8 cellular contexts compared by ENCODE assay signal in the genomic region with DNA sequence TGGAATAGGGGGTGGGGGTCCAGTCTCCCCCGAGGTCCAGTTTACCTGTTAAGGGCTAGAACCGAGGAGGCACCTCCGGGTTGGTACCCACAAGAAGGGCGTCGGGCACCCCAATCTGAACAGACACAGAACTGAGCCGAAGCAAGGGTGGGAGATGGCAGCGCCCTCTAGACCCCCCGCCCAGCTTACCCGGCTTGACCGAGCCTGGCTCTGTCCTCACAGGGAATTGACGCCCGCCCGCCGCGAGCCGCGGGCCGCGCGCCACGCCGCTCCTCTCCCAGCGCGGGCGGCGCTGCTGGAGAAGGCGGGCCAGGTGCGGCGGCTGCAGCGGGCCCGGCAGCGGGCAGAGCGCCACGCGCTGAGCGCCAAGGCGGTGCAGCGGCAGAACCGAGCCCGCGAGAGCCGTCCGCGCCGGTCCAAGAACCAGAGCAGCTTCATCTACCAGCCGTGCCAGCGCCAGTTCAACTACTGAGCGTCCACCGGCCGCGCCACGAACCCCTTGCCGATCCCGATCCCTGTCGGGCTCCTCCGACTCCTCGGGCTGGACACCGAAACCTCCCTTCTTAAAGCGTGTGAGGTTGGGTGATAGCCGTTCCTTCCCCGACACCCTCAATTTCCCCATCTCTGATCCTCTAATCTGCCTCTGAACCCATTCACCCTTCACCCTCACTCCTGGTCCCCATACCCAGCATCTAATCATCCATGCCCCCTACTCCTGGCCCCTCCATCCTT. TPM values are rescaled to one million over a fixed set of nuclear protein-coding genes. Genes with fewer than 3 reads are reported as not detected.
DNase-seq lines count a peak whose midpoint lies in the region; ATAC-seq and TF ChIP-seq lines count a peak whose summit lies in the region.

No MANE protein-coding gene starts in this region.

- H3K36me3 Mint-ChIP-seq in GM23338 (ENCODE audit: low read depth) (no peaks in the 10 kb centered on the region), endothelial cell (ENCODE audit: low read depth, unreplicated experiment) (peaks cover 41% of the 10 kb centered on the region)

- H3K4me2 ChIP-seq in GM23338 = peak overlapping the region; percentile 95

- no peaks in the 10 kb centered on the region for H3K9me2 ChIP-seq in GM23338 (ENCODE audit: insufficient read depth)

- H3K4me3 ChIP-seq in GM23338 = peak overlapping the region; percentile 94

- peak; percentile 58 for DNase-seq in activated T-cell treated with anti-CD3 and anti-CD28 coated beads for 1 hour (ENCODE audit: low read depth)
- DNase-seq in activated T-cell treated with anti-CD3 and anti-CD28 coated beads, Interleukin-2, amount 50 U/mL, for 1 hour = no peak
- peak; percentile 68 for DNase-seq in GM23338 (ENCODE audit: low spot score)
- DNase-seq in LoVo (ENCODE audit: low spot score) = peak; percentile 83
- DNase-seq in T-helper 2 cell = peak in 3 of 5 experiments; percentile 21 to 63 (median 57)
- peak; percentile 40 for DNase-seq in endothelial cell (ENCODE audit: low spot score)
- DNase-seq in middle frontal gyrus (ENCODE audit: extremely low spot score, low spot score) = peak; percentile 68
- peak; percentile 33 for DNase-seq in stromal cell of bone marrow (ENCODE audit: low read depth)

- TF ChIP-seq CTCF in GM23338 (conservative IDR thresholded peaks at IDR 0.05; ENCODE audit: low read depth in 2 of 2) = peak; percentile 19 to 48; a peak in 2 of 4 replicates
- TF ChIP-seq CTCF in endothelial cell (IDR thresholded peaks at IDR 0.05; ENCODE audit: unreplicated experiment) = no peak

- H3K4me3 Mint-ChIP-seq in GM23338 (peak overlapping the region; percentile 83), endothelial cell (ENCODE audit: unreplicated experiment) (peak overlapping the region; percentile 76)

- no peak overlapping the region for H3K27ac Mint-ChIP-seq in GM23338
- peak overlapping the region; percentile 13 for H3K27ac Mint-ChIP-seq in endothelial cell (ENCODE audit: unreplicated experiment)

- no peaks in the 10 kb centered on the region for H4K20me1 ChIP-seq in GM23338 (replicated peaks; ENCODE audit: insufficient read depth)

- H3K27me3 ChIP-seq in GM23338 (ENCODE audit: insufficient read depth) = peaks cover 25% of the 10 kb centered on the region

- no peak overlapping the region for H3K27ac ChIP-seq in GM23338 (ENCODE audit: low read depth)

- H3K79me2 ChIP-seq in GM23338 (replicated peaks; ENCODE audit: insufficient read depth) = no peaks in the 10 kb centered on the region

- no peaks in the 10 kb centered on the region for H3K36me3 ChIP-seq in GM23338 (ENCODE audit: insufficient read depth)

- H3F3A ChIP-seq in GM23338 (replicated peaks; ENCODE audit: low read depth) = 0 out of 2 replicates have a peak, but pooled peaks cover 10% of the 10 kb centered on the region

- H3K9me3 Mint-ChIP-seq in GM23338 (no peaks in the 10 kb centered on the region; the same call in 2 of the 3 replicates), endothelial cell (ENCODE audit: unreplicated experiment) (no peaks in the 10 kb centered on the region)

- H3K27me3 Mint-ChIP-seq in GM23338 (ENCODE audit: insufficient read depth, low read depth, poor library complexity) = peaks cover 33% of the 10 kb centered on the region
- peaks cover 9% of the 10 kb centered on the region for H3K27me3 Mint-ChIP-seq in endothelial cell (ENCODE audit: unreplicated experiment)

- peak; percentile 47 for ATAC-seq in GM23338

- H2AFZ ChIP-seq in GM23338 = peak overlapping the region; percentile 99

- peaks cover 15% of the 10 kb centered on the region; the same call in 1 of the 2 replicates for H3K4me1 ChIP-seq in GM23338 (ENCODE audit: insufficient read depth)

- H3K4me1 Mint-ChIP-seq in GM23338 = peaks cover 12% of the 10 kb centered on the region
- peaks cover 39% of the 10 kb centered on the region for H3K4me1 Mint-ChIP-seq in endothelial cell (ENCODE audit: unreplicated experiment)

TF ChIP-seq in GM23338, 12 proteins besides CTCF, POLR2A, EP300 and RAD21 (continues in another document):
- TF ChIP-seq, protein P1, sequence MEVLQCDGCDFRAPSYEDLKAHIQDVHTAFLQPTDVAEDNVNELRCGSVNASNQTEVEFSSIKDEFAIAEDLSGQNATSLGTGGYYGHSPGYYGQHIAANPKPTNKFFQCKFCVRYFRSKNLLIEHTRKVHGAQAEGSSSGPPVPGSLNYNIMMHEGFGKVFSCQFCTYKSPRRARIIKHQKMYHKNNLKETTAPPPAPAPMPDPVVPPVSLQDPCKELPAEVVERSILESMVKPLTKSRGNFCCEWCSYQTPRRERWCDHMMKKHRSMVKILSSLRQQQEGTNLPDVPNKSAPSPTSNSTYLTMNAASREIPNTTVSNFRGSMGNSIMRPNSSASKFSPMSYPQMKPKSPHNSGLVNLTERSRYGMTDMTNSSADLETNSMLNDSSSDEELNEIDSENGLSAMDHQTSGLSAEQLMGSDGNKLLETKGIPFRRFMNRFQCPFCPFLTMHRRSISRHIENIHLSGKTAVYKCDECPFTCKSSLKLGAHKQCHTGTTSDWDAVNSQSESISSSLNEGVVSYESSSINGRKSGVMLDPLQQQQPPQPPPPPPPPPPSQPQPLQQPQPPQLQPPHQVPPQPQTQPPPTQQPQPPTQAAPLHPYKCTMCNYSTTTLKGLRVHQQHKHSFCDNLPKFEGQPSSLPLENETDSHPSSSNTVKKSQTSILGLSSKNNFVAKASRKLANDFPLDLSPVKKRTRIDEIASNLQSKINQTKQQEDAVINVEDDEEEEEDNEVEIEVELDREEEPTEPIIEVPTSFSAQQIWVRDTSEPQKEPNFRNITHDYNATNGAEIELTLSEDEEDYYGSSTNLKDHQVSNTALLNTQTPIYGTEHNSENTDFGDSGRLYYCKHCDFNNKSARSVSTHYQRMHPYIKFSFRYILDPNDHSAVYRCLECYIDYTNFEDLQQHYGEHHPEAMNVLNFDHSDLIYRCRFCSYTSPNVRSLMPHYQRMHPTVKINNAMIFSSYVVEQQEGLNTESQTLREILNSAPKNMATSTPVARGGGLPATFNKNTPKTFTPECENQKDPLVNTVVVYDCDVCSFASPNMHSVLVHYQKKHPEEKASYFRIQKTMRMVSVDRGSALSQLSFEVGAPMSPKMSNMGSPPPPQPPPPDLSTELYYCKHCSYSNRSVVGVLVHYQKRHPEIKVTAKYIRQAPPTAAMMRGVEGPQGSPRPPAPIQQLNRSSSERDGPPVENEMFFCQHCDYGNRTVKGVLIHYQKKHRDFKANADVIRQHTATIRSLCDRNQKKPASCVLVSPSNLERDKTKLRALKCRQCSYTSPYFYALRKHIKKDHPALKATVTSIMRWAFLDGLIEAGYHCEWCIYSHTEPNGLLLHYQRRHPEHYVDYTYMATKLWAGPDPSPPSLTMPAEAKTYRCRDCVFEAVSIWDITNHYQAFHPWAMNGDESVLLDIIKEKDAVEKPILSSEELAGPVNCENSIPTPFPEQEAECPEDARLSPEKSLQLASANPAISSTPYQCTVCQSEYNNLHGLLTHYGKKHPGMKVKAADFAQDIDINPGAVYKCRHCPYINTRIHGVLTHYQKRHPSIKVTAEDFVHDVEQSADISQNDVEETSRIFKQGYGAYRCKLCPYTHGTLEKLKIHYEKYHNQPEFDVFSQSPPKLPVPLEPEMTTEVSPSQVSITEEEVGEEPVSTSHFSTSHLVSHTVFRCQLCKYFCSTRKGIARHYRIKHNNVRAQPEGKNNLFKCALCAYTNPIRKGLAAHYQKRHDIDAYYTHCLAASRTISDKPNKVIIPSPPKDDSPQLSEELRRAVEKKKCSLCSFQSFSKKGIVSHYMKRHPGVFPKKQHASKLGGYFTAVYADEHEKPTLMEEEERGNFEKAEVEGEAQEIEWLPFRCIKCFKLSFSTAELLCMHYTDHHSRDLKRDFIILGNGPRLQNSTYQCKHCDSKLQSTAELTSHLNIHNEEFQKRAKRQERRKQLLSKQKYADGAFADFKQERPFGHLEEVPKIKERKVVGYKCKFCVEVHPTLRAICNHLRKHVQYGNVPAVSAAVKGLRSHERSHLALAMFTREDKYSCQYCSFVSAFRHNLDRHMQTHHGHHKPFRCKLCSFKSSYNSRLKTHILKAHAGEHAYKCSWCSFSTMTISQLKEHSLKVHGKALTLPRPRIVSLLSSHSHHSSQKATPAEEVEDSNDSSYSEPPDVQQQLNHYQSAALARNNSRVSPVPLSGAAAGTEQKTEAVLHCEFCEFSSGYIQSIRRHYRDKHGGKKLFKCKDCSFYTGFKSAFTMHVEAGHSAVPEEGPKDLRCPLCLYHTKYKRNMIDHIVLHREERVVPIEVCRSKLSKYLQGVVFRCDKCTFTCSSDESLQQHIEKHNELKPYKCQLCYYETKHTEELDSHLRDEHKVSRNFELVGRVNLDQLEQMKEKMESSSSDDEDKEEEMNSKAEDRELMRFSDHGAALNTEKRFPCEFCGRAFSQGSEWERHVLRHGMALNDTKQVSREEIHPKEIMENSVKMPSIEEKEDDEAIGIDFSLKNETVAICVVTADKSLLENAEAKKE (CRISPR knock-in tag; IDR thresholded peaks at IDR 0.05) = no peak
- TF ChIP-seq ZNF331 (CRISPR knock-in tag; IDR thresholded peaks at IDR 0.05; ENCODE audit: low read depth) = no peak
- TF ChIP-seq NANOG (IDR thresholded peaks at IDR 0.05; ENCODE audit: borderline replicate concordance) = no peak
- TF ChIP-seq, protein P2, sequence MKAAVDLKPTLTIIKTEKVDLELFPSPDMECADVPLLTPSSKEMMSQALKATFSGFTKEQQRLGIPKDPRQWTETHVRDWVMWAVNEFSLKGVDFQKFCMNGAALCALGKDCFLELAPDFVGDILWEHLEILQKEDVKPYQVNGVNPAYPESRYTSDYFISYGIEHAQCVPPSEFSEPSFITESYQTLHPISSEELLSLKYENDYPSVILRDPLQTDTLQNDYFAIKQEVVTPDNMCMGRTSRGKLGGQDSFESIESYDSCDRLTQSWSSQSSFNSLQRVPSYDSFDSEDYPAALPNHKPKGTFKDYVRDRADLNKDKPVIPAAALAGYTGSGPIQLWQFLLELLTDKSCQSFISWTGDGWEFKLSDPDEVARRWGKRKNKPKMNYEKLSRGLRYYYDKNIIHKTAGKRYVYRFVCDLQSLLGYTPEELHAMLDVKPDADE (IDR thresholded peaks at IDR 0.05) = no peak
- TF ChIP-seq EZH2phosphoT487 (IDR thresholded peaks at IDR 0.05; ENCODE audit: unreplicated experiment) = no peak
- TF ChIP-seq JUNB (IDR thresholded peaks at IDR 0.05; ENCODE audit: unreplicated experiment) = no peak
- TF ChIP-seq ZNF114 (CRISPR knock-in tag; IDR thresholded peaks at IDR 0.05) = no peak
- TF ChIP-seq POLR2AphosphoS5 (IDR thresholded peaks at IDR 0.05; ENCODE audit: low read depth) = no peak; the same call in 1 of the 2 replicates
- TF ChIP-seq STAT1 (IDR thresholded peaks at IDR 0.05; ENCODE audit: unreplicated experiment) = no peak
- no peak for TF ChIP-seq CREB1 (CRISPR knock-in tag; IDR thresholded peaks at IDR 0.05; ENCODE audit: low read depth)
- no peak for TF ChIP-seq EZH2 (IDR thresholded peaks at IDR 0.05; ENCODE audit: low read depth, unreplicated experiment)

RNA-seq across cellular contexts. Expression of gene TP53INP2, which starts 5.9 kb away (rescaled TPM):
- total RNA-seq in GM23338 (2014; rRNA removed; shearing (Covaris generic)) = 3.3 and 3.8 TPM in 2 replicates
- polyA plus RNA-seq in GM23338 (2016; fragmentation: Nextera tagmentation; extraction: Ambion mirVana) = 2.4 and 2.7 TPM in 2 replicates
- total RNA-seq in endothelial cell (ENCODE audit: unreplicated experiment) = 68.5 TPM

RNA-seq across cellular contexts. Expression of gene PIGU, which starts 33.1 kb away (rescaled TPM):
- total RNA-seq in GM23338 (2014; rRNA removed; shearing (Covaris generic)) = 28.9 and 31.3 TPM in 2 replicates
- 22.4 and 24.3 TPM in 2 replicates for polyA plus RNA-seq in GM23338 (2016; fragmentation: Nextera tagmentation; extraction: Ambion mirVana)
- 16.5 TPM for total RNA-seq in endothelial cell (ENCODE audit: unreplicated experiment)

Comparison
In these comparisons a context has a peak if more than half of its experiments do, and no peak if none do; other contexts are left out.
1. RNA of gene TP53INP2, which starts 5.9 kb away (total RNA-seq): 68.5 TPM in endothelial cell (single experiment); 3.3 to 3.8 TPM in GM23338; every median in the first group is over 10 times any median in the second.